In the genomic region with DNA sequence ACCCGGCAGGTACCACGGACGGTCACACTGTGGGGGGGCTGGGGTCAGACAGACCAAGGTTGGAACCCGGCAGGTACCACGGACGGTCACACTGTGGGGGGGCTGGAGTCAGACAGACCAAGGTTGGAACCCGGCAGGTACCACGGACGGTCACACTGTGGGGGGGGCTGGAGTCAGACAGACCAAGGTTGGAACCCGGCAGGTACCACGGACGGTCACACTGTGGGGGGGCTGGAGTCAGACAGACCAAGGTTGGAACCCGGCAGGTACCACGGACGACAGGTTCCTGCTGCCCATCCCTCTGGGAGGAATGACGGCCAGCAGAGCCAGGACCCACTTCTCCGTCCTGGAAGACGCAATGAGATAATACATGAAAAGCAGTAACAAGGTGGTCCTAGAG, we compare ENCODE assay signal across 1 cellular context.
A peak's percentile ranks its signal among the peaks of the same experiment; 100 is the strongest.
TF ChIP-seq lines count a peak whose summit lies in the region.

No MANE protein-coding gene starts in this region.

TF ChIP-seq in H1, 55 proteins besides CTCF, POLR2A, EP300 and RAD21:
- peak; percentile 37; the same call in 1 of the 2 replicates for TF ChIP-seq EGR1 (IDR thresholded peaks at IDR 0.05; ENCODE audit: borderline replicate concordance, low read depth, low read length)
